In genomic region chr22:26436903-26437515, GRCh38 we compare ENCODE assay signal across 17 cellular contexts. TPM values are rescaled to one million over a fixed set of nuclear protein-coding genes. Genes with fewer than 3 reads are reported as not detected.
DNase-seq lines count a peak whose midpoint lies in the region; ATAC-seq and TF ChIP-seq lines count a peak whose summit lies in the region.
"Had no signal": no experiment of that assay in that cellular context is flagged by ENCODE, and none has a peak within 500 bp of the region (broad histone marks: within the 10 kb centered on the region; RNA-seq: fewer than 3 reads in every experiment).

No MANE protein-coding gene starts in this region.

- peak overlapping the region in 2 of 3 donors; percentile 2 to 48 for H3K27ac Mint-ChIP-seq in CD4-positive, CD25-positive, alpha-beta regulatory T cell
- H3K27ac Mint-ChIP-seq in stimulated activated naive B cell treated with anti-CD40 and anti-IgM and Interleukin-4, amounts not matched to agents 10 μg/mL and 1 μg/mL and 100 μg/mL, for 72 hours: no peak overlapping the region
- H3K27ac Mint-ChIP-seq in activated naive CD4-positive, alpha-beta T cell treated with anti-CD3 and anti-CD28 coated beads, Interleukin-2, amount 10 ng/mL, durations not matched to agents 7 days and 5 days: no peak overlapping the region
- H3K27ac Mint-ChIP-seq: activated T-helper 2 cell treated with anti-CD3 and anti-CD28 coated beads, Interferon-gamma antibody, Interleukin-2, Interleukin-4, amounts not matched to agents 10 μg/mL and 5 μg/mL and 100 μg/mL, durations not matched to agents 14 hours and 24 hours and 36 hours had no signal

- H3K36me3 ChIP-seq in CD4-positive, CD25-positive, alpha-beta regulatory T cell (ENCODE audit: control insufficient read depth, insufficient read depth, low read length): peaks cover 19% of the 10 kb centered on the region
- H3K36me3 ChIP-seq in PC-3 (ENCODE audit: low read depth, low read length) (no peaks in the 10 kb centered on the region), neural cell (ENCODE audit: insufficient read depth, low read length) (no peaks in the 10 kb centered on the region), osteoblast (ENCODE audit: insufficient read depth, low read length) (no peaks in the 10 kb centered on the region)
- H3K36me3 ChIP-seq: cardiac muscle cell, esophagus muscularis mucosa, right atrium auricular region had no signal

- H3K9me2 ChIP-seq in PC-3 (replicated peaks; ENCODE audit: low read length) (no peaks in the 10 kb centered on the region), neural cell (ENCODE audit: insufficient read depth, low read length) (no peaks in the 10 kb centered on the region)

- DNase-seq in CD4-positive, CD25-positive, alpha-beta regulatory T cell: no peak
- peak; percentile 32 for DNase-seq in PC-3
- peak; percentile 29 for DNase-seq in epithelial cell of prostate (ENCODE audit: low read depth, low spot score)
- no peak for DNase-seq in stimulated activated naive B cell treated with anti-CD40 and anti-IgM and Interleukin-4, amounts not matched to agents 10 μg/mL and 1 μg/mL and 100 μg/mL, for 72 hours
- no peak for DNase-seq in activated naive CD4-positive, alpha-beta T cell treated with anti-CD3 and anti-CD28 coated beads, Interleukin-2, amount 10 ng/mL, durations not matched to agents 7 days and 5 days
- DNase-seq in osteoblast (ENCODE audit: insufficient read length, low spot score, missing footprints): no peak
- DNase-seq: KG1; NCI-H2081; NCI-H510A; SHP77 treated with DMSO at 0.1 percent for 48 hours; stimulated activated CD4-positive, alpha-beta T cell treated with anti-CD3 and anti-CD28 coated beads, Interleukin-15, amount 100 ng/mL, for 24 hours had no signal

- TF ChIP-seq CTCF in PC-3 (conservative IDR thresholded peaks at IDR 0.05; ENCODE audit: low read depth, low read length) (no peak), neural cell (IDR thresholded peaks at IDR 0.05; ENCODE audit: poor library complexity, severe bottlenecking) (no peak), osteoblast (IDR thresholded peaks at IDR 0.05; ENCODE audit: extremely low read depth, low read depth, low read length) (no peak)

- H4K20me1 ChIP-seq in PC-3 (ENCODE audit: low read length) (no peaks in the 10 kb centered on the region), neural cell (ENCODE audit: insufficient read depth) (no peaks in the 10 kb centered on the region), osteoblast (ENCODE audit: insufficient read depth, low read length) (no peaks in the 10 kb centered on the region)

- TF ChIP-seq EP300 in neural cell (conservative IDR thresholded peaks at IDR 0.05; ENCODE audit: poor library complexity, severe bottlenecking): no peak

- H3K4me3 Mint-ChIP-seq in CD4-positive, CD25-positive, alpha-beta regulatory T cell: no peak overlapping the region
- no peak overlapping the region for H3K4me3 Mint-ChIP-seq in stimulated activated naive B cell treated with anti-CD40 and anti-IgM and Interleukin-4, amounts not matched to agents 10 μg/mL and 1 μg/mL and 100 μg/mL, for 72 hours
- H3K4me3 Mint-ChIP-seq in activated naive CD4-positive, alpha-beta T cell treated with anti-CD3 and anti-CD28 coated beads, Interleukin-2, amount 10 ng/mL, durations not matched to agents 7 days and 5 days: no peak overlapping the region

- H3K27ac ChIP-seq in CD4-positive, CD25-positive, alpha-beta regulatory T cell (ENCODE audit: insufficient read depth, low read length, poor library complexity, severe bottlenecking): no peak overlapping the region
- no peak overlapping the region for H3K27ac ChIP-seq in PC-3 (ENCODE audit: low read length)
- no peak overlapping the region for H3K27ac ChIP-seq in epithelial cell of prostate
- H3K27ac ChIP-seq in neural cell (ENCODE audit: low read length): no peak overlapping the region
- H3K27ac ChIP-seq in osteoblast (ENCODE audit: low read depth, low read length): no peak overlapping the region
- H3K27ac ChIP-seq: cardiac muscle cell, esophagus muscularis mucosa, right atrium auricular region had no signal

- H3K9ac ChIP-seq in PC-3 (ENCODE audit: low read length) (no peak overlapping the region), neural cell (ENCODE audit: low read length) (no peak overlapping the region)

- no peaks in the 10 kb centered on the region for H3K9me3 Mint-ChIP-seq in CD4-positive, CD25-positive, alpha-beta regulatory T cell
- H3K9me3 Mint-ChIP-seq in stimulated activated naive B cell treated with anti-CD40 and anti-IgM and Interleukin-4, amounts not matched to agents 10 μg/mL and 1 μg/mL and 100 μg/mL, for 72 hours: no peaks in the 10 kb centered on the region
- H3K9me3 Mint-ChIP-seq in activated naive CD4-positive, alpha-beta T cell treated with anti-CD3 and anti-CD28 coated beads, Interleukin-2, amount 10 ng/mL, durations not matched to agents 7 days and 5 days: no peaks in the 10 kb centered on the region
- H3K9me3 Mint-ChIP-seq: activated T-helper 2 cell treated with anti-CD3 and anti-CD28 coated beads, Interferon-gamma antibody, Interleukin-2, Interleukin-4, amounts not matched to agents 10 μg/mL and 5 μg/mL and 100 μg/mL, durations not matched to agents 14 hours and 24 hours and 36 hours had no signal

- H3K27me3 Mint-ChIP-seq in CD4-positive, CD25-positive, alpha-beta regulatory T cell: no peaks in the 10 kb centered on the region
- H3K27me3 Mint-ChIP-seq in stimulated activated naive B cell treated with anti-CD40 and anti-IgM and Interleukin-4, amounts not matched to agents 10 μg/mL and 1 μg/mL and 100 μg/mL, for 72 hours: no peaks in the 10 kb centered on the region
- no peaks in the 10 kb centered on the region for H3K27me3 Mint-ChIP-seq in activated naive CD4-positive, alpha-beta T cell treated with anti-CD3 and anti-CD28 coated beads, Interleukin-2, amount 10 ng/mL, durations not matched to agents 7 days and 5 days

- no TSS peak for BruUV-seq in PC-3 (replicated peaks; lab: Mats Ljungman, UMichigan)

- H3K36me3 Mint-ChIP-seq in CD4-positive, CD25-positive, alpha-beta regulatory T cell: peaks cover 15% of the 10 kb centered on the region
- H3K36me3 Mint-ChIP-seq in stimulated activated naive B cell treated with anti-CD40 and anti-IgM and Interleukin-4, amounts not matched to agents 10 μg/mL and 1 μg/mL and 100 μg/mL, for 72 hours: peaks cover 25 to 39% of the 10 kb centered on the region in 2 donors
- peaks cover 24% of the 10 kb centered on the region for H3K36me3 Mint-ChIP-seq in activated naive CD4-positive, alpha-beta T cell treated with anti-CD3 and anti-CD28 coated beads, Interleukin-2, amount 10 ng/mL, durations not matched to agents 7 days and 5 days

- H3K27me3 ChIP-seq in CD4-positive, CD25-positive, alpha-beta regulatory T cell (ENCODE audit: control insufficient read depth, insufficient read depth, low read length): no peaks in the 10 kb centered on the region
- H3K27me3 ChIP-seq in PC-3 (ENCODE audit: low read length): no peaks in the 10 kb centered on the region
- H3K27me3 ChIP-seq in neural cell (ENCODE audit: insufficient read depth, low read depth, low read length): no peaks in the 10 kb centered on the region
- H3K27me3 ChIP-seq in osteoblast (ENCODE audit: insufficient read depth, low read length): no peaks in the 10 kb centered on the region
- H3K27me3 ChIP-seq: cardiac muscle cell, right atrium auricular region had no signal

- H3K4me1 Mint-ChIP-seq in CD4-positive, CD25-positive, alpha-beta regulatory T cell: peaks cover 4 to 33% (median 19%) of the 10 kb centered on the region in 4 donors
- H3K4me1 Mint-ChIP-seq in stimulated activated naive B cell treated with anti-CD40 and anti-IgM and Interleukin-4, amounts not matched to agents 10 μg/mL and 1 μg/mL and 100 μg/mL, for 72 hours: peaks cover 24 to 57% of the 10 kb centered on the region in 2 donors
- peaks cover 37% of the 10 kb centered on the region for H3K4me1 Mint-ChIP-seq in activated naive CD4-positive, alpha-beta T cell treated with anti-CD3 and anti-CD28 coated beads, Interleukin-2, amount 10 ng/mL, durations not matched to agents 7 days and 5 days

- CTCF ChIA-PET in PC-3 (lab: Charles Lee): no interaction called here
- CTCF ChIA-PET in activated naive CD4-positive, alpha-beta T cell treated with anti-CD3 and anti-CD28 coated beads, Interleukin-2, amount 10 ng/mL, durations not matched to agents 7 days and 5 days (lab: Charles Lee): interaction anchor here (2.0 kb wide), 1 partner anchor 24 kb away, joined by 8 read pairs; no protein-coding TSS in a partner anchor

- H3K79me2 ChIP-seq in PC-3 (ENCODE audit: low read length): no peaks in the 10 kb centered on the region
- peaks cover 4% of the 10 kb centered on the region for H3K79me2 ChIP-seq in neural cell (replicated peaks; ENCODE audit: insufficient read depth, low read length)
- H3K79me2 ChIP-seq in osteoblast (ENCODE audit: insufficient read depth, low read length): no peaks in the 10 kb centered on the region

- H3K9me3 ChIP-seq in CD4-positive, CD25-positive, alpha-beta regulatory T cell (ENCODE audit: control insufficient read depth in 2 of 2, low read length in 2 of 2): no peaks in the 10 kb centered on the region
- H3K9me3 ChIP-seq in PC-3 (ENCODE audit: low read length): no peaks in the 10 kb centered on the region
- H3K9me3 ChIP-seq in neural cell (ENCODE audit: low read length): no peaks in the 10 kb centered on the region
- no peaks in the 10 kb centered on the region for H3K9me3 ChIP-seq in osteoblast (ENCODE audit: low read depth, low read length)
- H3K9me3 ChIP-seq: esophagus muscularis mucosa, right atrium auricular region had no signal

- no peaks in the 10 kb centered on the region for H3K4me1 ChIP-seq in CD4-positive, CD25-positive, alpha-beta regulatory T cell (ENCODE audit: control insufficient read depth, insufficient read depth, low read length, poor library complexity, severe bottlenecking)
- H3K4me1 ChIP-seq in PC-3 (ENCODE audit: insufficient read depth, low read length): no peaks in the 10 kb centered on the region; the same call in 1 of the 2 replicates
- no peaks in the 10 kb centered on the region for H3K4me1 ChIP-seq in osteoblast (ENCODE audit: insufficient read depth, low read length)
- H3K4me1 ChIP-seq: esophagus muscularis mucosa, right atrium auricular region had no signal

- intact Hi-C loops in PC-3 (cut with micrococcal nuclease): no loop called here

- POLR2A ChIA-PET in PC-3 (lab: Charles Lee; ENCODE audit: unreplicated experiment): no interaction called here

- H3K4me2 ChIP-seq in PC-3 (ENCODE audit: low read length) (no peak overlapping the region), neural cell (ENCODE audit: low read length) (no peak overlapping the region), osteoblast (ENCODE audit: insufficient read depth, low read length) (no peak overlapping the region)

- TF ChIP-seq RAD21 in neural cell (conservative IDR thresholded peaks at IDR 0.05): no peak

- H3K4me3 ChIP-seq in CD4-positive, CD25-positive, alpha-beta regulatory T cell (ENCODE audit: low read depth, low read length): no peak overlapping the region
- H3K4me3 ChIP-seq in PC-3 (ENCODE audit: low read length) (no peak overlapping the region), neural cell (ENCODE audit: low read length) (peak overlapping the region; percentile 42), osteoblast (ENCODE audit: insufficient read depth, low read length) (no peak overlapping the region)
- H3K4me3 ChIP-seq: cardiac muscle cell, esophagus muscularis mucosa, right atrium auricular region had no signal

- H2AFZ ChIP-seq in PC-3 (ENCODE audit: low read length) (no peak overlapping the region), neural cell (ENCODE audit: low read depth, low read length) (no peak overlapping the region), osteoblast (ENCODE audit: low read length) (no peak overlapping the region)

- H3F3A ChIP-seq in PC-3 (ENCODE audit: low read length, unreplicated experiment) (no peaks in the 10 kb centered on the region), neural cell (ENCODE audit: insufficient read depth, low read length, poor library complexity, severe bottlenecking) (no peaks in the 10 kb centered on the region)

- ATAC-seq in CD4-positive, CD25-positive, alpha-beta regulatory T cell (ENCODE audit: low read depth in 2 of 2): no peak
- peak; percentile 71 for ATAC-seq in PC-3
- ATAC-seq in stimulated activated naive B cell treated with anti-CD40 and anti-IgM and Interleukin-4, amounts not matched to agents 10 μg/mL and 1 μg/mL and 100 μg/mL, for 72 hours (replicated peaks): no peak
- ATAC-seq: left lobe of liver had no signal

RNA-seq across cellular contexts. Expression of gene ASPHD2, which starts 7.9 kb away (rescaled TPM):
- total RNA-seq in CD4-positive, CD25-positive, alpha-beta regulatory T cell: 4.3 TPM
- 1 to 10 TPM; 3.1 to 8.5 (median 4.4) TPM for polyA plus RNA-seq in CD4-positive, CD25-positive, alpha-beta regulatory T cell
- total RNA-seq in PC-3 (2014; rRNA removed) (2.1 and 2.4 TPM in 2 replicates), osteoblast (3.2 and 6.2 TPM in 2 replicates)
- 16.7 and 18.7 TPM in 2 replicates for polyA plus RNA-seq in neural cell
- polyA minus RNA-seq in neural cell: 28.1 and 29.0 TPM in 2 replicates

RNA-seq across cellular contexts. Expression of gene HPS4, which starts 46.6 kb away (rescaled TPM):
- 44.6 TPM for total RNA-seq in CD4-positive, CD25-positive, alpha-beta regulatory T cell
- 10 to 100 TPM; 12.0 to 16.1 (median 13.6) TPM for polyA plus RNA-seq in CD4-positive, CD25-positive, alpha-beta regulatory T cell
- total RNA-seq in PC-3 (2014; rRNA removed) (15.9 and 19.9 TPM in 2 replicates), osteoblast (47.4 and 47.7 TPM in 2 replicates)
- 51.9 and 54.1 TPM in 2 replicates for polyA plus RNA-seq in neural cell
- polyA minus RNA-seq in neural cell: 54.5 and 56.6 TPM in 2 replicates

RNA-seq across cellular contexts. Expression of gene SRRD, which starts 46.7 kb away (rescaled TPM):
- total RNA-seq in CD4-positive, CD25-positive, alpha-beta regulatory T cell: 27.3 TPM
- 10 to 100 TPM; 25.5 to 34.7 (median 29.1) TPM for polyA plus RNA-seq in CD4-positive, CD25-positive, alpha-beta regulatory T cell
- total RNA-seq in PC-3 (2014; rRNA removed) (17.6 and 21.1 TPM in 2 replicates), osteoblast (9.7 and 11.2 TPM in 2 replicates)
- polyA plus RNA-seq in neural cell: 29.3 and 33.9 TPM in 2 replicates
- polyA minus RNA-seq in neural cell: 36.8 and 39.7 TPM in 2 replicates

Comparison
In these comparisons a context has a peak if more than half of its experiments do, and no peak if none do; other contexts are left out.
1. DNase-seq: peak in PC-3 (single experiment) and epithelial cell of prostate (single experiment); none in CD4-positive, CD25-positive, alpha-beta regulatory T cell (0 of 3), stimulated activated naive B cell treated with anti-CD40 and anti-IgM and Interleukin-4, amounts not matched to agents 10 μg/mL and 1 μg/mL and 100 μg/mL, for 72 hours (single experiment), activated naive CD4-positive, alpha-beta T cell treated with anti-CD3 and anti-CD28 coated beads, Interleukin-2, amount 10 ng/mL, durations not matched to agents 7 days and 5 days (single experiment) and osteoblast (single experiment).
2. H3K27ac Mint-ChIP-seq: peak in CD4-positive, CD25-positive, alpha-beta regulatory T cell (2 of 3); none in stimulated activated naive B cell treated with anti-CD40 and anti-IgM and Interleukin-4, amounts not matched to agents 10 μg/mL and 1 μg/mL and 100 μg/mL, for 72 hours (single experiment) and activated naive CD4-positive, alpha-beta T cell treated with anti-CD3 and anti-CD28 coated beads, Interleukin-2, amount 10 ng/mL, durations not matched to agents 7 days and 5 days (single experiment).